In genomic region chr5:342501-343460, GRCh38 we compare ENCODE assay signal across 1 cellular context.
A peak's percentile ranks its signal among the peaks of the same experiment; 100 is the strongest.
TF ChIP-seq lines count a peak whose summit lies in the region.

No MANE protein-coding gene starts in this region.

TF ChIP-seq in GM12878, 131 proteins besides CTCF, POLR2A, EP300 and RAD21 (continued from another document):
- TF ChIP-seq ZNF687 (IDR thresholded peaks at IDR 0.05) (0 out of 2 replicates have a peak, but pooled peaks have one; percentile 22), SMARCA5 (IDR thresholded peaks at IDR 0.05) (no peak), KAT2A (conservative IDR thresholded peaks at IDR 0.05; ENCODE audit: control insufficient read depth, low read depth, low read length) (no peak), ATF7 (IDR thresholded peaks at IDR 0.05; ENCODE audit: low read depth) (no peak), ZBTB40 (IDR thresholded peaks at IDR 0.05; ENCODE audit: borderline replicate concordance) (no peak), BACH1 (IDR thresholded peaks at IDR 0.05; ENCODE audit: borderline replicate concordance) (no peak), ZNF622 (IDR thresholded peaks at IDR 0.05) (no peak), MLLT1 (IDR thresholded peaks at IDR 0.05) (peak; percentile 37; the same call in 1 of the 2 replicates), SP1 (IDR thresholded peaks at IDR 0.05; ENCODE audit: low read depth, low read length) (no peak), ESRRA (IDR thresholded peaks at IDR 0.05; ENCODE audit: low read length) (no peak), IKZF2 (IDR thresholded peaks at IDR 0.05) (0 out of 4 replicates have a peak, but pooled peaks have one; percentile 13 to 24), CBFB (IDR thresholded peaks at IDR 0.05; ENCODE audit: low read depth) (no peak), CUX1 (IDR thresholded peaks at IDR 0.05; ENCODE audit: insufficient replicate concordance, low read depth, low read length) (no peak), TARDBP (IDR thresholded peaks at IDR 0.05; ENCODE audit: borderline replicate concordance) (no peak), NR2C2 (IDR thresholded peaks at IDR 0.05; ENCODE audit: borderline replicate concordance, control insufficient read depth, insufficient read length, low read depth) (no peak), ZNF207 (IDR thresholded peaks at IDR 0.05; ENCODE audit: borderline replicate concordance) (no peak), TCF3 (IDR thresholded peaks at IDR 0.05; ENCODE audit: borderline replicate concordance, insufficient read depth, low read depth, low read length) (no peak), IKZF1 (conservative IDR thresholded peaks at IDR 0.05) (peak; percentile 12; the same call in 1 of the 2 replicates), SRF (IDR thresholded peaks at IDR 0.05; ENCODE audit: low read depth in 2 of 2, low read length in 2 of 2) (0 out of 4 replicates have a peak, but pooled peaks of 1 of the 2 experiments have one; percentile 6), CBX3 (IDR thresholded peaks at IDR 0.05; ENCODE audit: borderline replicate concordance, low read depth) (no peak), RCOR1 (conservative IDR thresholded peaks at IDR 0.05; ENCODE audit: low read depth, low read length) (no peak), GATAD2B (conservative IDR thresholded peaks at IDR 0.05; ENCODE audit: low read depth) (no peak), SREBF2 (IDR thresholded peaks at IDR 0.05; ENCODE audit: low read length) (no peak), CHD2 (IDR thresholded peaks at IDR 0.05; ENCODE audit: borderline replicate concordance, low read depth, low read length) (no peak), HCFC1 (IDR thresholded peaks at IDR 0.05; ENCODE audit: low read length) (no peak), LARP7 (IDR thresholded peaks at IDR 0.05) (no peak), PAX8 (IDR thresholded peaks at IDR 0.05) (no peak), CEBPB (IDR thresholded peaks at IDR 0.05; ENCODE audit: borderline replicate concordance in 1 of 2, low read depth in 2 of 2, low read length in 2 of 2) (no peak)
- TF ChIP-seq, protein P1, sequence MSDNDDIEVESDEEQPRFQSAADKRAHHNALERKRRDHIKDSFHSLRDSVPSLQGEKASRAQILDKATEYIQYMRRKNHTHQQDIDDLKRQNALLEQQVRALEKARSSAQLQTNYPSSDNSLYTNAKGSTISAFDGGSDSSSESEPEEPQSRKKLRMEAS (IDR thresholded peaks at IDR 0.05; ENCODE audit: low read depth, low read length): no peak
